In the genomic region with DNA sequence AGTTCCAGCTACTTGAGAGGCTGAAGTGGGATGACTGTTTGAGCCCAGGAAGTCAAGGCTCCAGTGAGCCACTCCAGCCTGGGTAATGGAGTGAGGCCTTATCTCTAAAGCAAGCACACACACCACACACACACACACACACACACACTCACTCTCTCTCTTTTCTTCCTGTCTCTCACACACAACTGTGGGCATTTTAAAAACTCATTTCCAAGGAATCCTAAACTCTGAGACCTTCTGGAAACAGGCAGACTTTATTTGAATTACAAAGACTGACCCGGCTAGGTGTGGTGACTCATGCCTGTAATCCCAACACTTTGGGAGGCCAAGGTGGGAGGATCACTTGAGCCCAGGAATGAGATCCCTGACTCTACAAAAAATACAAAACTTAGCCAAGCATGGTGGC, we compare ENCODE assay signal across 2 cellular contexts.
A peak's percentile ranks its signal among the peaks of the same experiment; 100 is the strongest.
TF ChIP-seq lines count a peak whose summit lies in the region.

No MANE protein-coding gene starts in this region.

TF ChIP-seq in HepG2, 621 proteins besides CTCF, POLR2A, EP300 and RAD21 (continued from another document):
- TF ChIP-seq, protein P1, sequence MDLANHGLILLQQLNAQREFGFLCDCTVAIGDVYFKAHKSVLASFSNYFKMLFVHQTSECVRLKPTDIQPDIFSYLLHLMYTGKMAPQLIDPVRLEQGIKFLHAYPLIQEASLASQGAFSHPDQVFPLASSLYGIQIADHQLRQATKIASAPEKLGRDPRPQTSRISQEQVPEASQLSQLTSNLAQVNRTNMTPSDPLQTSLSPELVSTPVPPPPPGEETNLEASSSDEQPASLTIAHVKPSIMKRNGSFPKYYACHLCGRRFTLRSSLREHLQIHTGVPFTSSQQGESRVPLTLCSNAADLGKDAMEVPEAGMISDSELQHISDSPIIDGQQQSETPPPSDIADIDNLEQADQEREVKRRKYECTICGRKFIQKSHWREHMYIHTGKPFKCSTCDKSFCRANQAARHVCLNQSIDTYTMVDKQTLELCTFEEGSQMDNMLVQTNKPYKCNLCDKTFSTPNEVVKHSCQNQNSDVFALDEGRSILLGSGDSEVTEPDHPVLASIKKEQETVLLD (CRISPR knock-in tag; IDR thresholded peaks at IDR 0.05; ENCODE audit: low read depth) = no peak
- TF ChIP-seq RARA (CRISPR knock-in tag; IDR thresholded peaks at IDR 0.05) (no peak), SP5 (CRISPR knock-in tag; IDR thresholded peaks at IDR 0.05; ENCODE audit: borderline replicate concordance, low read depth) (no peak), CCDC6 (CRISPR knock-in tag; IDR thresholded peaks at IDR 0.05) (no peak), GABPB1 (CRISPR knock-in tag; IDR thresholded peaks at IDR 0.05) (no peak), DMAP1 (CRISPR knock-in tag; IDR thresholded peaks at IDR 0.05) (no peak), TBX2 (CRISPR knock-in tag; IDR thresholded peaks at IDR 0.05; ENCODE audit: borderline replicate concordance) (0 out of 2 replicates have a peak, but pooled peaks have one; percentile 20)
TF ChIP-seq in HepG2: peak in this region for 2.

TF ChIP-seq in WTC11, 78 proteins besides CTCF, POLR2A, EP300 and RAD21 (continued from another document):
- TF ChIP-seq STAT6 (CRISPR knock-in tag; conservative IDR thresholded peaks at IDR 0.05; ENCODE audit: low read depth) = no peak
- no peak for TF ChIP-seq CREB1 (CRISPR knock-in tag; IDR thresholded peaks at IDR 0.05)
- no peak for TF ChIP-seq FOXP1 (CRISPR knock-in tag; IDR thresholded peaks at IDR 0.05; ENCODE audit: borderline replicate concordance)
- TF ChIP-seq CBFB (CRISPR knock-in tag; IDR thresholded peaks at IDR 0.05; ENCODE audit: low read depth) = no peak
- no peak for TF ChIP-seq ZNF317 (CRISPR knock-in tag; IDR thresholded peaks at IDR 0.05; ENCODE audit: borderline replicate concordance, low read depth)
- TF ChIP-seq, protein P2, sequence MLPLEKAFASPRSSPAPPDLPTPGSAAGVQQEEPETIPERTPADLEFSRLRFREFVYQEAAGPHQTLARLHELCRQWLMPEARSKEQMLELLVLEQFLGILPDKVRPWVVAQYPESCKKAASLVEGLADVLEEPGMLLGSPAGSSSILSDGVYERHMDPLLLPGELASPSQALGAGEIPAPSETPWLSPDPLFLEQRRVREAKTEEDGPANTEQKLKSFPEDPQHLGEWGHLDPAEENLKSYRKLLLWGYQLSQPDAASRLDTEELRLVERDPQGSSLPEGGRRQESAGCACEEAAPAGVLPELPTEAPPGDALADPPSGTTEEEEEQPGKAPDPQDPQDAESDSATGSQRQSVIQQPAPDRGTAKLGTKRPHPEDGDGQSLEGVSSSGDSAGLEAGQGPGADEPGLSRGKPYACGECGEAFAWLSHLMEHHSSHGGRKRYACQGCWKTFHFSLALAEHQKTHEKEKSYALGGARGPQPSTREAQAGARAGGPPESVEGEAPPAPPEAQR (CRISPR knock-in tag; IDR thresholded peaks at IDR 0.05) = no peak
- no peak for TF ChIP-seq ZNF263 (CRISPR knock-in tag; IDR thresholded peaks at IDR 0.05; ENCODE audit: low read depth)
- TF ChIP-seq NFE2L1 (CRISPR knock-in tag; IDR thresholded peaks at IDR 0.05) = no peak
- TF ChIP-seq RORB (CRISPR knock-in tag; IDR thresholded peaks at IDR 0.05) = no peak
- no peak for TF ChIP-seq E2F5 (CRISPR knock-in tag; IDR thresholded peaks at IDR 0.05)
- TF ChIP-seq ZBTB21 (CRISPR knock-in tag; IDR thresholded peaks at IDR 0.05; ENCODE audit: borderline replicate concordance) = no peak
